Comparison of ENCODE assay signal across 15 cellular contexts in the genomic region with DNA sequence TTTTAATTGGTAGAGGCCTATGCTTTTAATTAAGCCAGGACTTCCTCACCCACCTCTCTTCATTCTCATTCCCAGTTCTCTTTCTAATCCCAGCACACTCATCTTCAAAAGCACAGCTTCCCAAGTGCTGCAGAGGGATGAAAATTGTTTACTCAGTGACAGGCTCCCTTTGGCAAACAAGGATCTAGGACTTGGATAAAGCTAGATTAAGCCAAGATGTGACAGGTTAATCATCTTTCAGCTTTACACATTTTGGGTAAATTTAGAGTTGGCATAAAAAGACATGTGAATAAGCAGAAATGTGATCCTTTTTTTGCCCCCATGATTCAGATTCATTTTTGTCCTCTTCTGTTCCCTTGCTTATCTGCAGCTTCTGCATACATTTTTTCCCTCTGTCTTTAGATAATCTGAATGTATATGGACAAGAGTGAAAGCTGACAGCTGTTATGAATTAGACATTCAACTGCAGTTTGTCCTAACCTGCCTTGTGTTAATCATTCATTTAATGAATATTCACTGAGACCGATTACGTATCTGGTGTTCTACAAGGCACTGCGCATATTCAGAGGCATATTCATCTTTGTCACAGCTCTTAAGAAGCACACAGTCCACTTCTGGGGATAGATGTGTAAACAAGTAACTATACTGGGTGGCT. TPM values are rescaled to one million over a fixed set of nuclear protein-coding genes. Genes with fewer than 3 reads are reported as not detected.
DNase-seq lines count a peak whose midpoint lies in the region; ATAC-seq, FAIRE-seq and TF ChIP-seq lines count a peak whose summit lies in the region.
"Had no signal": no experiment of that assay in that cellular context is flagged by ENCODE, and none has a peak within 500 bp of the region (broad histone marks: within the 10 kb centered on the region; RNA-seq: fewer than 3 reads in every experiment).

No MANE protein-coding gene starts in this region.

- no peaks in the 10 kb centered on the region for H3K36me3 ChIP-seq in BE2C
- H3K36me3 ChIP-seq: gastroesophageal sphincter had no signal

- no peak overlapping the region for H3K4me3 ChIP-seq in LNCaP clone FGC (ENCODE audit: low read depth, low read length)
- no peak overlapping the region for H3K4me3 ChIP-seq in BE2C (ENCODE audit: low read depth, low read length)
- H3K4me3 ChIP-seq: gastroesophageal sphincter, psoas muscle had no signal

- peak; percentile 75 for FAIRE-seq in islet of Langerhans (lab: Jason Lieb, UNC)

- no peak for TF ChIP-seq CTCF in LNCaP clone FGC (IDR thresholded peaks at IDR 0.05; ENCODE audit: control insufficient read depth, extremely low read depth, insufficient read depth)
- no peak for TF ChIP-seq CTCF in BE2C (IDR thresholded peaks at IDR 0.05; ENCODE audit: low read depth, low read length)

- no peak for ATAC-seq in GM18909 (IDR thresholded peaks at IDR 0.05; ENCODE audit: poor library complexity, unreplicated experiment)
- ATAC-seq: gastroesophageal sphincter, psoas muscle, T-cell had no signal

- no peaks in the 10 kb centered on the region for H3K9me3 ChIP-seq in BE2C
- H3K9me3 ChIP-seq: gastroesophageal sphincter, psoas muscle had no signal

- DNase-seq in DMS53 treated with DMSO at 0.1 percent for 48 hours (lab: John Stamatoyannopoulos, UW; ENCODE audit: unreplicated experiment) (peak; percentile 56), LNCaP clone FGC (ENCODE audit: low read depth) (peak; percentile 23), astrocyte of the hippocampus (ENCODE audit: low read depth, low spot score) (peak; percentile 48), NCI-H2227 (lab: John Stamatoyannopoulos, UW; ENCODE audit: unreplicated experiment) (no peak), BE2C (no peak)
- DNase-seq in activated T-cell treated with anti-CD3 and anti-CD28 coated beads, Interleukin-2, amount 50 U/mL, for 1 hour, result no peak
- DNase-seq: activated T-cell treated with anti-CD3 and anti-CD28 coated beads, Interleukin-2, amount 50 U/mL, for 24 hours; DMS79; islet precursor cell; psoas muscle; stimulated activated naive CD4-positive, alpha-beta T cell treated with Interleukin-2 at 50 U/mL for 16 hours; T-cell had no signal

- no peaks in the 10 kb centered on the region for H3K27me3 ChIP-seq in BE2C
- H3K27me3 ChIP-seq: gastroesophageal sphincter had no signal

- no peaks in the 10 kb centered on the region for H3K4me1 ChIP-seq in BE2C
- H3K4me1 ChIP-seq: psoas muscle had no signal

RNA-seq across cellular contexts. Expression of a gene that starts 19.5 kb away (rescaled TPM):
- polyA plus RNA-seq in BE2C (2012; ENCODE audit: insufficient read depth, insufficient read length, low read depth), result 0.29 TPM

Comparison
In these comparisons a context has a peak if more than half of its experiments do, and no peak if none do; other contexts are left out.
1. DNase-seq: peak in DMS53 treated with DMSO at 0.1 percent for 48 hours (single experiment), LNCaP clone FGC (single experiment) and astrocyte of the hippocampus (single experiment); none in activated T-cell treated with anti-CD3 and anti-CD28 coated beads, Interleukin-2, amount 50 U/mL, for 1 hour (single experiment), NCI-H2227 (single experiment) and BE2C (single experiment).